Comparison of ENCODE assay signal across 13 cellular contexts in genomic region chr9:87451149-87451548, GRCh38. TPM values are rescaled to one million over a fixed set of nuclear protein-coding genes. Genes with fewer than 3 reads are reported as not detected.
A peak's percentile ranks its signal among the peaks of the same experiment; 100 is the strongest.
DNase-seq lines count a peak whose midpoint lies in the region; ATAC-seq and TF ChIP-seq lines count a peak whose summit lies in the region.
"Had no signal": no experiment of that assay in that cellular context is flagged by ENCODE, and none has a peak within 500 bp of the region (broad histone marks: within the 10 kb centered on the region; RNA-seq: fewer than 3 reads in every experiment).

No MANE protein-coding gene starts in this region.

- TF ChIP-seq CTCF in body of pancreas (IDR thresholded peaks at IDR 0.05), result no peak
- no peak for TF ChIP-seq CTCF in progenitor cell of endocrine pancreas (IDR thresholded peaks at IDR 0.05; ENCODE audit: unreplicated experiment)

- H3K27me3 Mint-ChIP-seq in progenitor cell of endocrine pancreas, result peaks cover 4% of the 10 kb centered on the region

- peak; percentile 25 for ATAC-seq in body of pancreas
- ATAC-seq in sciatic nerve, result no peak
- ATAC-seq: K562 had no signal

- H3K27ac ChIP-seq in body of pancreas, result no peak overlapping the region
- H3K27ac ChIP-seq: GM23248 had no signal

- H3K4me1 Mint-ChIP-seq in progenitor cell of endocrine pancreas (ENCODE audit: low read depth), result peaks cover 20% of the 10 kb centered on the region
- H3K4me1 Mint-ChIP-seq: CD8-positive, alpha-beta memory T cell had no signal

- peaks cover 0 to 6% (median 0%) of the 10 kb centered on the region in 3 donors for H3K9me3 ChIP-seq in body of pancreas

- WGBS in body of pancreas, 2 donors, result 20 to 28% methylated on average over 6 of the region's 6 CpGs

- TF ChIP-seq POLR2A in body of pancreas (IDR thresholded peaks at IDR 0.05), result no peak

- intact Hi-C loops in body of pancreas (cut with DNase I) (no loop called here), sciatic nerve (cut with DNase I) (no loop called here)

- peak overlapping the region; percentile 24 for H3K27ac Mint-ChIP-seq in progenitor cell of endocrine pancreas
- H3K27ac Mint-ChIP-seq: CD8-positive, alpha-beta memory T cell had no signal

- peaks cover 13% of the 10 kb centered on the region for H3K9me3 Mint-ChIP-seq in progenitor cell of endocrine pancreas (ENCODE audit: low read depth)

- peaks cover 2% of the 10 kb centered on the region for H3K36me3 Mint-ChIP-seq in progenitor cell of endocrine pancreas (ENCODE audit: insufficient read depth)
- H3K36me3 Mint-ChIP-seq: CD8-positive, alpha-beta memory T cell had no signal

- no peaks in the 10 kb centered on the region for H3K36me3 ChIP-seq in body of pancreas (replicated peaks in 1 of 2; ENCODE audit: insufficient read depth in 1 of 2, low read depth in 2 of 2)

- no peaks in the 10 kb centered on the region for H3K27me3 ChIP-seq in body of pancreas

- no peak overlapping the region for H3K4me3 ChIP-seq in body of pancreas
- H3K4me3 ChIP-seq: GM23248, K562 had no signal

- H3K4me1 ChIP-seq in body of pancreas, result peaks cover 35% of the 10 kb centered on the region
- H3K4me1 ChIP-seq: Caco-2 had no signal

- no peak overlapping the region for H3K4me3 Mint-ChIP-seq in progenitor cell of endocrine pancreas (ENCODE audit: low read depth)
- H3K4me3 Mint-ChIP-seq: CD8-positive, alpha-beta memory T cell had no signal

- peak; percentile 17 for DNase-seq in DMS53 treated with DMSO at 0.1 percent for 48 hours (lab: John Stamatoyannopoulos, UW; ENCODE audit: unreplicated experiment)
- peak; percentile 45 for DNase-seq in NCI-H1417 treated with DMSO at 0.1 percent for 48 hours (lab: John Stamatoyannopoulos, UW)
- no peak for DNase-seq in body of pancreas
- no peak for DNase-seq in progenitor cell of endocrine pancreas (ENCODE audit: low spot score, unreplicated experiment)
- DNase-seq in NCI-H446 treated with DMSO at 0.1 percent for 48 hours (lab: John Stamatoyannopoulos, UW), result no peak
- no peak for DNase-seq in stimulated activated CD4-positive, alpha-beta T cell treated with anti-CD3 and anti-CD28 coated beads, Interleukin-4, amount 100 ng/mL, for 4 hours
- DNase-seq in sciatic nerve (ENCODE audit: low spot score), result no peak
- no peak for DNase-seq in midbrain (lab: John Stamatoyannopoulos, UW)
- DNase-seq: Caco-2; CD8-positive, alpha-beta memory T cell; GM23248; H7 had no signal

RNA-seq across cellular contexts. Expression of gene DAPK1, which starts 46.5 kb away (rescaled TPM):
- total RNA-seq in body of pancreas (100 to 1,000 TPM in 1 of 2 donors, 10 to 100 TPM in 1; 79.6 to 152 TPM), progenitor cell of endocrine pancreas (202 and 228 TPM in 2 replicates), sciatic nerve (71.1 TPM)

Comparison
In these comparisons a context has a peak if more than half of its experiments do, and no peak if none do; other contexts are left out.
1. DNase-seq: peak in DMS53 treated with DMSO at 0.1 percent for 48 hours (single experiment) and NCI-H1417 treated with DMSO at 0.1 percent for 48 hours (single experiment); none in body of pancreas (0 of 4), progenitor cell of endocrine pancreas (single experiment), NCI-H446 treated with DMSO at 0.1 percent for 48 hours (single experiment), stimulated activated CD4-positive, alpha-beta T cell treated with anti-CD3 and anti-CD28 coated beads, Interleukin-4, amount 100 ng/mL, for 4 hours (0 of 2), sciatic nerve (single experiment) and midbrain (single experiment).